8 cellular contexts compared by ENCODE assay signal in the genomic region with DNA sequence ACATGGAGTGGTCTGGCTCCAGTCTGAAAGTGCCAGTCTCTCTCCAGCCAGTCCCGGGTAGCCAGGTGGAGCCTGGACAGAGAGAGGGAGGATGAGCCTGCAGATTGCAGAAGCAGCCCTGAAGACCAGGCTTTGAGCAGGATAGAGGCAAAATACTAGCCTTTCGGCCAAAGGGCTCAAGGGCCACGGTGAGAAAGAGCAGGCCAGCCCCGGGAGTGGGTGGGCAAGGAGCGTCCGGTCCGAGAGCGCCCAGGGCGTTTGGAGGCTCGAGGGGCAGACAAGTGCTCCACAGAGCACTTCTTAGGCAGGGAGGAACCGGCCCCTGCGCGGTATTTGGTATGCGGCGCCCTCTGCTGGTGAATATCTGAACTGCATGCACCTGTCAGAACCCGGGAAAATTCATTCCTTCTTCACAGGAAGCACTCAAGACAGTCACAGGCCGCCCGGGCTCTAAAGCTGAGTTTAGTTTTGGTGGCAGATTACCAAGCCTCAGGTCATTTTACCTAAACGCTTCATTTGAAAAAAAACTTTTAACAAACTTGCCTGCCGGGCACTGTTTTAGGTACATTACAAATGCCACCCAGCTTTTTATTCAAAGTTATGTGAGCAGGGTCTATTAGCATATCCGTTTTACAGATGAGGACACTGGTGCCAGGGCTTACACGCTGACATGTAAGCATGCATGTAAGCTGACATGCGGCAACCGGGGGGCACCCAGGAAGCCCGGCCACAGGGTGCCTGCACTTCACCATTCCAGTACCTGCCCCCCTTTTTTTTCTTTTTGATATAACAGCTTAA. TPM values are rescaled to one million over a fixed set of nuclear protein-coding genes. Genes with fewer than 3 reads are reported as not detected.
DNase-seq lines count a peak whose midpoint lies in the region; ATAC-seq and TF ChIP-seq lines count a peak whose summit lies in the region.

No MANE protein-coding gene starts in this region.

- POLR2A ChIA-PET in T-cell (lab: Charles Lee), result no interaction called here

- H3K27me3 ChIP-seq in GM23338 (ENCODE audit: insufficient read depth) (peaks cover 23% of the 10 kb centered on the region), spleen (replicated peaks in 1 of 7) (peaks cover 0 to 25% (median 0%) of the 10 kb centered on the region in 7 donors)

- no peaks in the 10 kb centered on the region for H3F3A ChIP-seq in GM23338 (replicated peaks; ENCODE audit: low read depth)

- H3K4me3 Mint-ChIP-seq in GM23338 (no peak overlapping the region), T-cell (no peak overlapping the region)

- no peaks in the 10 kb centered on the region for H3K9me2 ChIP-seq in GM23338 (ENCODE audit: insufficient read depth)

- no peak overlapping the region for H3K4me2 ChIP-seq in GM23338

- H3K27me3 Mint-ChIP-seq in GM23338 (ENCODE audit: insufficient read depth, low read depth, poor library complexity), result peaks cover 23% of the 10 kb centered on the region
- H3K27me3 Mint-ChIP-seq in T-cell, result peaks cover 20 to 22% of the 10 kb centered on the region in 2 donors

- no peak for TF ChIP-seq POLR2A in spleen (IDR thresholded peaks at IDR 0.05)

- TF ChIP-seq CTCF in GM23338 (conservative IDR thresholded peaks at IDR 0.05; ENCODE audit: low read depth in 2 of 2) (peak; percentile 85 to 93), spleen (IDR thresholded peaks at IDR 0.05 in 8 of 11, conservative IDR thresholded peaks at IDR 0.05 in 3 of 11) (peak; percentile 69 to 93 (median 87))

- WGBS in spleen, 5 donors, result 15 to 19% (median 16%) methylated on average over 16 to 25 of the region's 25 CpGs

- peaks cover 32% of the 10 kb centered on the region for H3K36me3 Mint-ChIP-seq in GM23338 (ENCODE audit: low read depth)
- peaks cover 4% of the 10 kb centered on the region for H3K36me3 Mint-ChIP-seq in T-cell

- peak overlapping the region; percentile 99 for H2AFZ ChIP-seq in GM23338

- H3K9me3 Mint-ChIP-seq in GM23338, result peaks cover 45% of the 10 kb centered on the region
- peaks cover 7 to 26% (median 21%) of the 10 kb centered on the region in 3 donors for H3K9me3 Mint-ChIP-seq in T-cell

- no peak overlapping the region for H3K27ac ChIP-seq in GM23338 (ENCODE audit: low read depth)
- no peak overlapping the region for H3K27ac ChIP-seq in spleen

- H3K4me1 Mint-ChIP-seq in GM23338 (no peaks in the 10 kb centered on the region), T-cell (peaks cover 0 to 10% (median 2%) of the 10 kb centered on the region in 3 donors)

- no peak overlapping the region for H3K4me3 ChIP-seq in GM23338
- H3K4me3 ChIP-seq in spleen, result peak overlapping the region in 1 of 8 donors; percentile 0

- H3K36me3 ChIP-seq in GM23338 (ENCODE audit: insufficient read depth) (no peaks in the 10 kb centered on the region), spleen (no peaks in the 10 kb centered on the region)

- DNase-seq in DMS 273 (lab: John Stamatoyannopoulos, UW; ENCODE audit: unreplicated experiment) (peak; percentile 82), GM23338 (ENCODE audit: low spot score) (peak; percentile 85), NCI-H1694 (lab: John Stamatoyannopoulos, UW) (peak; percentile 80), T-cell (peak in 31 of 34 experiments; percentile 8 to 57 (median 46)), anterior cingulate cortex (lab: John Stamatoyannopoulos, UW) (peak in 50 of 58 donors; percentile 2 to 73 (median 25)), hippocampal formation (lab: John Stamatoyannopoulos, UW) (peak; percentile 1 to 30), spleen (peak; percentile 89)

- intact Hi-C loops in spleen (cut with DNase I; ENCODE audit: low total_unique reads), result loop anchor here (5.0 kb wide), 1 partner anchor 263 kb away; no protein-coding TSS in a partner anchor

- CTCF ChIA-PET in T-cell (lab: Charles Lee), result interaction anchor here (0.7 to 2.2 kb wide), 5 partner anchors 20 to 296 kb away, joined by 3 to 11 read pairs (median 3); no protein-coding TSS in a partner anchor

- H3K9me3 ChIP-seq in spleen, result peaks cover 12 to 55% (median 40%) of the 10 kb centered on the region in 8 donors

- H4K20me1 ChIP-seq in GM23338 (replicated peaks; ENCODE audit: insufficient read depth), result no peaks in the 10 kb centered on the region

- H3K79me2 ChIP-seq in GM23338 (replicated peaks; ENCODE audit: insufficient read depth), result no peaks in the 10 kb centered on the region

- H3K4me1 ChIP-seq in GM23338 (ENCODE audit: insufficient read depth) (no peaks in the 10 kb centered on the region), spleen (peaks cover 0 to 8% (median 0%) of the 10 kb centered on the region in 6 donors)

- H3K27ac Mint-ChIP-seq in GM23338 (no peak overlapping the region), T-cell (no peak overlapping the region)

- ATAC-seq in GM23338 (peak; percentile 100), T-cell (replicated peaks in 1 of 4) (peak; percentile 52 to 70 (median 62)), HG02623 (IDR thresholded peaks at IDR 0.05; ENCODE audit: unreplicated experiment) (no peak)

TF ChIP-seq in GM23338, 12 proteins besides CTCF, POLR2A, EP300 and RAD21:
- no peak for TF ChIP-seq ETS1 (IDR thresholded peaks at IDR 0.05)
TF ChIP-seq in GM23338: peak in this region for 0.

RNA-seq across cellular contexts. Expression of gene PSMC1, which starts 21.0 kb away (rescaled TPM):
- total RNA-seq in GM23338 (2014; rRNA removed; shearing (Covaris generic)), result 112 and 116 TPM in 2 replicates
- 124 and 139 TPM in 2 replicates for polyA plus RNA-seq in GM23338 (2016; fragmentation: Nextera tagmentation; extraction: Ambion mirVana)
- total RNA-seq in T-cell, result 10 to 100 TPM; 50.7 to 67.9 (median 53.3) TPM
- 100 to 1,000 TPM in 1 of 7 donors, 10 to 100 TPM in 6; 70.7 to 103 (median 83.3) TPM for total RNA-seq in spleen
- polyA plus RNA-seq in spleen, result 100 to 1,000 TPM in 1 of 3 donors, 10 to 100 TPM in 2; 72.4 to 104 (median 85.9) TPM

Comparison
In these comparisons a context has a peak if more than half of its experiments do, and no peak if none do; other contexts are left out.
1. DNase-seq: peak in every context shown above with its lines; median percentile 89 in spleen; 85 in GM23338; 82 in DMS 273; 80 in NCI-H1694; 46 in T-cell; 25 in anterior cingulate cortex; 16 in hippocampal formation.